ENCODE assay signal across 30 cellular contexts in the genomic region with DNA sequence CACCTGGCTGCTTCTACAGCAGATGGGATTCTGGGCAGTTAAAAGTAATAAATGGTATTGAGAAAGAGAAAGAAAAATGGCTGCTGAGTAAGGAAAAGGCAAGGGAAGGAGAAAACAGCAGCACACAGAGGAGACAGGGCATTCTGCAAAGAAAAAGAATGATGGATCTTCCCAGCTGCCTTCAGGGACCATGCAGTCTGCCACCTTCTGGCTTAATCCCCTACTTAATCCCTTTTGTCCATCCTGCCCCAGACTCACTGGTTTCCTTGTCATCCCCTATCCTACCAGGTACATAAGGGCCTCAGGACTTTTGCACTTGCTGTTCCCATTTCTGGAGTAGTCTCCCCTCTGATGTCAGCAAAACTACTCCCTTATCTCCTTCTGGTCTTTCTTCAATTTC.
"Had no signal": no experiment of that assay in that cellular context is flagged by ENCODE, and none has a peak within 500 bp of the region (broad histone marks: within the 10 kb centered on the region; RNA-seq: fewer than 3 reads in every experiment).

No MANE protein-coding gene starts in this region.

- H3K27me3 Mint-ChIP-seq: activated CD4-positive, alpha-beta T cell treated with anti-CD3 and anti-CD28 coated beads, Interleukin-2, amount 10 ng/mL, durations not matched to agents 24 days and 14 days had no signal

- DNase-seq: activated CD4-positive, alpha-beta T cell treated with anti-CD3 and anti-CD28 coated beads, Interleukin-2, amount 10 ng/mL, durations not matched to agents 24 days and 14 days; activated CD4-positive, alpha-beta T cell treated with anti-CD3 and anti-CD28 coated beads, Interleukin-2, amount 50 U/mL, for 4 hours; activated CD8-positive, alpha-beta T cell treated with anti-CD3 and anti-CD28 coated beads for 36 hours; activated effector memory CD4-positive, alpha-beta T cell treated with anti-CD3 and anti-CD28 coated beads, Interleukin-2, amount 50 U/mL, for 16 hours; activated naive CD4-positive, alpha-beta T cell; activated naive CD8-positive, alpha-beta T cell treated with anti-CD3 and anti-CD28 coated beads, Interleukin-2, amount 10 ng/mL, durations not matched to agents 7 days and 5 days; activated T-cell treated with anti-CD3 and anti-CD28 coated beads, Interleukin-2, amount 50 U/mL, for 1 hour; activated T-cell treated with anti-CD3 and anti-CD28 coated beads, Interleukin-2, amount 50 U/mL, for 72 hours; amygdala; colonic mucosa; NCI-H1105; NCI-H1417 treated with DMSO at 0.1 percent for 48 hours; NCI-H187 treated with DMSO at 0.1 percent for 48 hours; NCI-H2081; NCI-H2171 treated with DMSO at 0.1 percent for 48 hours; NCI-H2227 treated with DMSO at 0.1 percent for 48 hours; NCI-H446 treated with DMSO at 0.1 percent for 48 hours; NCI-H69; PC-9; Right ventricle myocardium superior; SW 1271; T-helper 1 cell; T-helper 2 cell; T-helper 9 cell had no signal

- H3K27ac ChIP-seq: ascending aorta, cardiac muscle cell, colonic mucosa, PC-9, VCaP had no signal

- H3K4me3 ChIP-seq: ascending aorta, cardiac muscle cell, colonic mucosa, PC-9 had no signal

- H3K36me3 ChIP-seq: ascending aorta, cardiac muscle cell, colonic mucosa had no signal

- H3K9me3 ChIP-seq: ascending aorta, colonic mucosa had no signal

- H3K36me3 Mint-ChIP-seq: activated naive CD4-positive, alpha-beta T cell treated with anti-CD3 and anti-CD28 coated beads, Interleukin-2, amount 50 U/mL, for 24 hours had no signal

- H3K4me1 ChIP-seq: ascending aorta, colonic mucosa had no signal

- H3K27ac Mint-ChIP-seq: activated CD4-positive, alpha-beta T cell treated with anti-CD3 and anti-CD28 coated beads, Interleukin-2, amount 10 ng/mL, durations not matched to agents 24 days and 14 days; activated CD8-positive, alpha-beta T cell treated with anti-CD3 and anti-CD28 coated beads for 36 hours; activated naive CD4-positive, alpha-beta T cell treated with anti-CD3 and anti-CD28 coated beads, Interleukin-2, amount 50 U/mL, for 24 hours; activated naive CD8-positive, alpha-beta T cell treated with anti-CD3 and anti-CD28 coated beads, Interleukin-2, amount 10 ng/mL, durations not matched to agents 7 days and 5 days; activated T-cell treated with anti-CD3 and anti-CD28 coated beads, Interleukin-2, amount 50 U/mL, for 72 hours; activated T-helper 17 cell treated with anti-CD3 and anti-CD28 coated beads, Interleukin-2, amount 50 U/mL, for 72 hours had no signal

- H3K27me3 ChIP-seq: ascending aorta, cardiac muscle cell, colonic mucosa had no signal

- H3K4me3 Mint-ChIP-seq: activated CD4-positive, alpha-beta T cell treated with anti-CD3 and anti-CD28 coated beads, Interleukin-2, amount 10 ng/mL, durations not matched to agents 24 days and 14 days; activated CD8-positive, alpha-beta T cell treated with anti-CD3 and anti-CD28 coated beads for 36 hours; activated naive CD4-positive, alpha-beta T cell treated with anti-CD3 and anti-CD28 coated beads, Interleukin-2, amount 50 U/mL, for 24 hours; activated naive CD8-positive, alpha-beta T cell treated with anti-CD3 and anti-CD28 coated beads, Interleukin-2, amount 10 ng/mL, durations not matched to agents 7 days and 5 days; activated T-cell treated with anti-CD3 and anti-CD28 coated beads, Interleukin-2, amount 50 U/mL, for 72 hours; activated T-helper 17 cell treated with anti-CD3 and anti-CD28 coated beads, Interleukin-2, amount 50 U/mL, for 72 hours; central memory CD8-positive, alpha-beta T cell had no signal

- H3K4me1 Mint-ChIP-seq: activated CD4-positive, alpha-beta T cell treated with anti-CD3 and anti-CD28 coated beads, Interleukin-2, amount 10 ng/mL, durations not matched to agents 24 days and 14 days; activated naive CD4-positive, alpha-beta T cell treated with anti-CD3 and anti-CD28 coated beads, Interleukin-2, amount 50 U/mL, for 24 hours; activated naive CD8-positive, alpha-beta T cell treated with anti-CD3 and anti-CD28 coated beads, Interleukin-2, amount 10 ng/mL, durations not matched to agents 7 days and 5 days; activated T-helper 17 cell treated with anti-CD3 and anti-CD28 coated beads, Interleukin-2, amount 50 U/mL, for 72 hours; central memory CD8-positive, alpha-beta T cell had no signal

- H3K4me2 ChIP-seq: PC-9 had no signal

- H2AFZ ChIP-seq: PC-9 had no signal

- ATAC-seq: activated CD8-positive, alpha-beta T cell treated with anti-CD3 and anti-CD28 coated beads for 36 hours; activated T-cell treated with anti-CD3 and anti-CD28 coated beads, Interleukin-2, amount 50 U/mL, for 72 hours; activated T-helper 17 cell treated with anti-CD3 and anti-CD28 coated beads, Interleukin-2, amount 50 U/mL, for 72 hours had no signal
